In the genomic region with DNA sequence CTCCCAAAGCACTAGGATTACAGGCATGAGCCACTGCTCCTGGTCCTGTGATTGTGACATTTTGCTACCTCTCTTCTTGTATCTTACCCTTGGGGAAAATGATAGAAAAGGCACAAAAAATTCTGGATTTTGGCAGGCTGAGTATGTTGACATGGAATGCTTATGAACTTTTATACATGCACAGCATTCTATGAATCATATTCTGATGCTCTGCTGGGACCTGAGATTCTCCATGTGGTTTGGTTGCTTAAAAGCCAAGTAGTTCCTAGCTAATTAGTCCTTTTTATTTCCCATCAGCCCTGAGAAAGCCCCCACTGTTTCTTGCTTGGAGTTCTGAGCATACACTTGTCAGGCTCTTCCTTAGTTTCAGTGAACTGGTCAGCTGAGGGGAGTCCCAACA, we compare ENCODE assay signal across 1 cellular context.
TF ChIP-seq lines count a peak whose summit lies in the region.

No MANE protein-coding gene starts in this region.

TF ChIP-seq in SK-N-SH treated with all-trans-retinoic acid at 6 μM for 48 hours, 23 proteins besides CTCF, POLR2A, EP300 and RAD21 (continued from another document):
- TF ChIP-seq, protein P1, sequence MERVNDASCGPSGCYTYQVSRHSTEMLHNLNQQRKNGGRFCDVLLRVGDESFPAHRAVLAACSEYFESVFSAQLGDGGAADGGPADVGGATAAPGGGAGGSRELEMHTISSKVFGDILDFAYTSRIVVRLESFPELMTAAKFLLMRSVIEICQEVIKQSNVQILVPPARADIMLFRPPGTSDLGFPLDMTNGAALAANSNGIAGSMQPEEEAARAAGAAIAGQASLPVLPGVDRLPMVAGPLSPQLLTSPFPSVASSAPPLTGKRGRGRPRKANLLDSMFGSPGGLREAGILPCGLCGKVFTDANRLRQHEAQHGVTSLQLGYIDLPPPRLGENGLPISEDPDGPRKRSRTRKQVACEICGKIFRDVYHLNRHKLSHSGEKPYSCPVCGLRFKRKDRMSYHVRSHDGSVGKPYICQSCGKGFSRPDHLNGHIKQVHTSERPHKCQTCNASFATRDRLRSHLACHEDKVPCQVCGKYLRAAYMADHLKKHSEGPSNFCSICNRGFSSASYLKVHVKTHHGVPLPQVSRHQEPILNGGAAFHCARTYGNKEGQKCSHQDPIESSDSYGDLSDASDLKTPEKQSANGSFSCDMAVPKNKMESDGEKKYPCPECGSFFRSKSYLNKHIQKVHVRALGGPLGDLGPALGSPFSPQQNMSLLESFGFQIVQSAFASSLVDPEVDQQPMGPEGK (CRISPR knock-in tag; IDR thresholded peaks at IDR 0.05; ENCODE audit: borderline replicate concordance), result no peak
- TF ChIP-seq, protein P2, sequence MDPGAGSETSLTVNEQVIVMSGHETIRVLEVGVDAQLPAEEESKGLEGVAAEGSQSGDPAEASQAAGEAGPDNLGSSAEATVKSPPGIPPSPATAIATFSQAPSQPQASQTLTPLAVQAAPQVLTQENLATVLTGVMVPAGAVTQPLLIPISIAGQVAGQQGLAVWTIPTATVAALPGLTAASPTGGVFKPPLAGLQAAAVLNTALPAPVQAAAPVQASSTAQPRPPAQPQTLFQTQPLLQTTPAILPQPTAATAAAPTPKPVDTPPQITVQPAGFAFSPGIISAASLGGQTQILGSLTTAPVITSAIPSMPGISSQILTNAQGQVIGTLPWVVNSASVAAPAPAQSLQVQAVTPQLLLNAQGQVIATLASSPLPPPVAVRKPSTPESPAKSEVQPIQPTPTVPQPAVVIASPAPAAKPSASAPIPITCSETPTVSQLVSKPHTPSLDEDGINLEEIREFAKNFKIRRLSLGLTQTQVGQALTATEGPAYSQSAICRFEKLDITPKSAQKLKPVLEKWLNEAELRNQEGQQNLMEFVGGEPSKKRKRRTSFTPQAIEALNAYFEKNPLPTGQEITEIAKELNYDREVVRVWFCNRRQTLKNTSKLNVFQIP (CRISPR knock-in tag; IDR thresholded peaks at IDR 0.05; ENCODE audit: borderline replicate concordance, low read depth), result no peak
- TF ChIP-seq ISL1 (CRISPR knock-in tag; IDR thresholded peaks at IDR 0.05), result no peak
